Comparison of ENCODE assay signal across 8 cellular contexts in genomic region chr5:22852807-22853670, GRCh38. TPM values are rescaled to one million over a fixed set of nuclear protein-coding genes. Genes with fewer than 3 reads are reported as not detected.
DNase-seq lines count a peak whose midpoint lies in the region; ATAC-seq and TF ChIP-seq lines count a peak whose summit lies in the region.

Gene CDH12, minus strand, starts transcription at chr5:22853344.

- ATAC-seq in GM18868 (IDR thresholded peaks at IDR 0.05; ENCODE audit: unreplicated experiment): peak; percentile 67
- ATAC-seq in activated T-helper 17 cell treated with anti-CD3 and anti-CD28 coated beads, Interleukin-2, amount 50 U/mL, for 72 hours (replicated peaks): no peak
- ATAC-seq in left lobe of liver: peak; percentile 41
- ATAC-seq in gastroesophageal sphincter: no peak

- H3K36me3 Mint-ChIP-seq in activated T-helper 17 cell treated with anti-CD3 and anti-CD28 coated beads, Interleukin-2, amount 50 U/mL, for 72 hours (ENCODE audit: low read depth): no peaks in the 10 kb centered on the region

- no peaks in the 10 kb centered on the region for H3K36me3 ChIP-seq in gastroesophageal sphincter

- 5 to 6% methylated on average over 18 to 23 of the region's 31 CpGs for WGBS in gastroesophageal sphincter (ENCODE audit: low coverage in 1 of 2), 2 donors

- TF ChIP-seq CTCF in gastroesophageal sphincter (IDR thresholded peaks at IDR 0.05): no peak

- H3K9me3 Mint-ChIP-seq in activated T-helper 17 cell treated with anti-CD3 and anti-CD28 coated beads, Interleukin-2, amount 50 U/mL, for 72 hours: no peaks in the 10 kb centered on the region

- DNase-seq in 8988T (peak; percentile 20), NCI-H146 treated with DMSO at 0.1 percent for 48 hours (lab: John Stamatoyannopoulos, UW; ENCODE audit: unreplicated experiment) (peak; percentile 38), left lobe of liver (ENCODE audit: low spot score) (no peak), mucosa of gallbladder (ENCODE audit: low spot score) (no peak), DMS79 treated with DMSO at 0.1 percent for 48 hours (lab: John Stamatoyannopoulos, UW) (no peak)

- H3K27ac ChIP-seq in gastroesophageal sphincter: no peak within 1 kb of the TSS

- H3K4me3 ChIP-seq in gastroesophageal sphincter: peak within 1 kb of the TSS in 1 of 2 donors; percentile 36

- H3K4me1 ChIP-seq in gastroesophageal sphincter: peaks cover 0 to 11% (median 0%) of the 10 kb centered on the region in 3 donors

- no peaks in the 10 kb centered on the region for H3K9me3 ChIP-seq in gastroesophageal sphincter

- H3K27me3 ChIP-seq in gastroesophageal sphincter: peaks cover 20% of the 10 kb centered on the region

- no peak for TF ChIP-seq POLR2A in gastroesophageal sphincter (IDR thresholded peaks at IDR 0.05)

- peaks cover 6% of the 10 kb centered on the region for H3K4me1 Mint-ChIP-seq in activated T-helper 17 cell treated with anti-CD3 and anti-CD28 coated beads, Interleukin-2, amount 50 U/mL, for 72 hours

- TF ChIP-seq EP300 in gastroesophageal sphincter (IDR thresholded peaks at IDR 0.05): no peak

- no peak within 1 kb of the TSS for H3K27ac Mint-ChIP-seq in activated T-helper 17 cell treated with anti-CD3 and anti-CD28 coated beads, Interleukin-2, amount 50 U/mL, for 72 hours

- H3K27me3 Mint-ChIP-seq in activated T-helper 17 cell treated with anti-CD3 and anti-CD28 coated beads, Interleukin-2, amount 50 U/mL, for 72 hours: no peaks in the 10 kb centered on the region

- H3K4me3 Mint-ChIP-seq in activated T-helper 17 cell treated with anti-CD3 and anti-CD28 coated beads, Interleukin-2, amount 50 U/mL, for 72 hours: peak within 1 kb of the TSS; percentile 47

RNA-seq across cellular contexts. Expression of gene CDH12, which starts in this region (rescaled TPM):
- total RNA-seq in activated T-helper 17 cell treated with anti-CD3 and anti-CD28 coated beads, Interleukin-2, amount 50 U/mL, for 72 hours: not detected
- total RNA-seq in left lobe of liver (not detected), mucosa of gallbladder (0.09 TPM), gastroesophageal sphincter (under 1 TPM in 1 of 4 donors, not detected in 3; 0.12 TPM)

Comparison
In these comparisons a context has a peak if more than half of its experiments do, and no peak if none do; other contexts are left out.
1. Peak in ATAC-seq in left lobe of liver; RNA of the gene not detected or under 1 TPM.
2. DNase-seq: peak in 8988T (single experiment) and NCI-H146 treated with DMSO at 0.1 percent for 48 hours (single experiment); none in left lobe of liver (single experiment), mucosa of gallbladder (single experiment) and DMS79 treated with DMSO at 0.1 percent for 48 hours (single experiment).